ENCODE assay signal across 17 cellular contexts in the genomic region with DNA sequence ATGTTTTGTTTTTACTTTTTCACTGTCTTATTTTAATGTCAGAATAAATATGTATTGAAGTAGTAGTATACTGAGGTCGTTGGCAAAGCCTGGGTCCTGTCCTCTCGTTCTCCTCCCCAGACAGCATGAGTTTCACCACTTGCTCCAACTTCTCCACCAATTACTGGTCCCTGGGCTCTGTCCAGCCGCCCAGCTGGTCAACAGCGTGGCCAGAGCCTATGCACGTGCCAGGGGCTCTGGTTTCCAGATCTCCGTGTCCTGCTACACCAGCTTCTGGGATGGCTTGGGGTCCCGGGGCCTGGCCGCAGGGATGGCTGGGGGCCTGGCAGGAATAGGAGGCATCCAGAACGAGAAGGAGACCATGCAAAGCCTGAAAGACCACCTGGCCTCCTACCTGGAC.
"Had no signal": no experiment of that assay in that cellular context is flagged by ENCODE, and none has a peak within 500 bp of the region (broad histone marks: within the 10 kb centered on the region; RNA-seq: fewer than 3 reads in every experiment).

No MANE protein-coding gene starts in this region.

- H3K27ac ChIP-seq: colonic mucosa, heart left ventricle, lower lobe of right lung, stomach, thoracic aorta, transverse colon had no signal

- H3K4me1 ChIP-seq: colonic mucosa, lower lobe of right lung, transverse colon had no signal

- ATAC-seq: heart left ventricle, left lobe of liver, lower lobe of right lung had no signal

- H3K9me3 ChIP-seq: colonic mucosa, heart left ventricle, lower lobe of right lung, stomach, thoracic aorta, transverse colon had no signal

- H3K27me3 ChIP-seq: colonic mucosa, heart left ventricle, stomach, transverse colon had no signal

- H3K4me3 ChIP-seq: colonic mucosa, heart left ventricle, lower lobe of right lung, stomach, thoracic aorta, transverse colon had no signal

- DNase-seq: colonic mucosa; dermis blood vessel endothelial cell; erythroblast; foreskin melanocyte; hippocampal formation; lower lobe of right lung; mesenchymal stem cell; naive B cell; small intestine; stimulated activated CD4-positive, alpha-beta T cell treated with anti-CD3 and anti-CD28 coated beads, Interleukin-12 subunit alpha, Interleukin-12 subunit beta, amount 100 ng/mL, for 4 hours; stimulated activated naive CD4-positive, alpha-beta T cell; stomach; substantia nigra; transverse colon had no signal

- H3K36me3 ChIP-seq: colonic mucosa, lower lobe of right lung, thoracic aorta, transverse colon had no signal
